10 cellular contexts compared by ENCODE assay signal in genomic region chr3:14959358-14959943, GRCh38. TPM values are rescaled to one million over a fixed set of nuclear protein-coding genes. Genes with fewer than 3 reads are reported as not detected.
DNase-seq lines count a peak whose midpoint lies in the region; ATAC-seq and TF ChIP-seq lines count a peak whose summit lies in the region.
"Had no signal": no experiment of that assay in that cellular context is flagged by ENCODE, and none has a peak within 500 bp of the region (broad histone marks: within the 10 kb centered on the region; RNA-seq: fewer than 3 reads in every experiment).

No MANE protein-coding gene starts in this region.

- CTCF ChIA-PET in activated CD8-positive, alpha-beta T cell treated with anti-CD3 and anti-CD28 coated beads for 36 hours (lab: Charles Lee), result no interaction called here

- no peak for TF ChIP-seq CTCF in HFFc6 (IDR thresholded peaks at IDR 0.05)
- no peak for TF ChIP-seq CTCF in activated CD8-positive, alpha-beta T cell treated with anti-CD3 and anti-CD28 coated beads for 36 hours (IDR thresholded peaks at IDR 0.05)
- TF ChIP-seq CTCF in nephron progenitor cell (IDR thresholded peaks at IDR 0.05), result no peak

- no peaks in the 10 kb centered on the region; the same call in 1 of the 2 replicates for H3K27me3 Mint-ChIP-seq in HFFc6 (ENCODE audit: insufficient read depth)
- H3K27me3 Mint-ChIP-seq in activated CD8-positive, alpha-beta T cell treated with anti-CD3 and anti-CD28 coated beads for 36 hours, result no peaks in the 10 kb centered on the region
- H3K27me3 Mint-ChIP-seq in nephron progenitor cell (ENCODE audit: low read depth, poor library complexity), result no peaks in the 10 kb centered on the region

- DNase-seq in HFFc6 (no peak), nephron progenitor cell (no peak), SHP77 treated with DMSO at 0.1 percent for 48 hours (lab: John Stamatoyannopoulos, UW) (no peak), A172 (ENCODE audit: low spot score) (no peak), Kasumi-1 (lab: John Stamatoyannopoulos, UW) (no peak)
- DNase-seq in activated CD8-positive, alpha-beta T cell treated with anti-CD3 and anti-CD28 coated beads for 36 hours, result peak; percentile 27
- DNase-seq: activated CD8-positive, alpha-beta memory T cell treated with anti-CD3 and anti-CD28 coated beads for 24 hours; NCI-H2081; substantia nigra had no signal

- H3K9me3 Mint-ChIP-seq in HFFc6, result no peaks in the 10 kb centered on the region
- H3K9me3 Mint-ChIP-seq in activated CD8-positive, alpha-beta T cell treated with anti-CD3 and anti-CD28 coated beads for 36 hours, result no peaks in the 10 kb centered on the region
- no peaks in the 10 kb centered on the region for H3K9me3 Mint-ChIP-seq in nephron progenitor cell

- POLR2A ChIA-PET in activated CD8-positive, alpha-beta T cell treated with anti-CD3 and anti-CD28 coated beads for 36 hours (lab: Charles Lee), result interaction anchor here (1.1 to 2.2 kb wide), 2 partner anchors 9 to 13 kb away, joined by 4 to 9 read pairs; partner anchors contain the start of gene NR2C2

- H3K4me3 Mint-ChIP-seq in HFFc6, result no peak overlapping the region
- peak overlapping the region; percentile 76 for H3K4me3 Mint-ChIP-seq in activated CD8-positive, alpha-beta T cell treated with anti-CD3 and anti-CD28 coated beads for 36 hours
- no peak overlapping the region for H3K4me3 Mint-ChIP-seq in nephron progenitor cell

- H3K4me1 Mint-ChIP-seq in HFFc6 (ENCODE audit: low read depth), result peaks cover 46% of the 10 kb centered on the region
- H3K4me1 Mint-ChIP-seq in activated CD8-positive, alpha-beta T cell treated with anti-CD3 and anti-CD28 coated beads for 36 hours (ENCODE audit: low read depth), result peaks cover 56% of the 10 kb centered on the region
- peaks cover 14% of the 10 kb centered on the region for H3K4me1 Mint-ChIP-seq in nephron progenitor cell

- H3K36me3 Mint-ChIP-seq in HFFc6 (ENCODE audit: low read depth) (peaks cover 5% of the 10 kb centered on the region; the same call in 1 of the 2 replicates), nephron progenitor cell (ENCODE audit: low read depth) (peaks cover 37% of the 10 kb centered on the region)
- peaks cover 15% of the 10 kb centered on the region for H3K36me3 Mint-ChIP-seq in activated CD8-positive, alpha-beta T cell treated with anti-CD3 and anti-CD28 coated beads for 36 hours (ENCODE audit: low read depth)

- intact Hi-C loops in activated CD8-positive, alpha-beta T cell treated with anti-CD3 and anti-CD28 coated beads for 36 hours (cut with micrococcal nuclease), result no loop called here

- 0 out of 2 replicates have a peak overlapping the region, but pooled peaks have one; percentile 13 for H3K27ac Mint-ChIP-seq in HFFc6
- H3K27ac Mint-ChIP-seq in activated CD8-positive, alpha-beta T cell treated with anti-CD3 and anti-CD28 coated beads for 36 hours, result peak overlapping the region; percentile 89
- H3K27ac Mint-ChIP-seq in nephron progenitor cell, result peak overlapping the region; percentile 6

- peak; percentile 52 for ATAC-seq in GM18502 (IDR thresholded peaks at IDR 0.05; ENCODE audit: poor library complexity, unreplicated experiment)
- ATAC-seq in activated CD8-positive, alpha-beta T cell treated with anti-CD3 and anti-CD28 coated beads for 36 hours, result peak; percentile 77

RNA-seq across cellular contexts. Expression of gene NR2C2, which starts 12.1 kb away (rescaled TPM):
- 10 to 100 TPM; 23.7 to 35.2 (median 28.6) TPM for total RNA-seq in HFFc6 (2021; fragmentation: NEBNext Ultra II Directional; extraction: Animal tissue kit (Norgen Biotek cat#: 25700))
- 10 to 100 TPM; 47.1 to 47.4 TPM for total RNA-seq in activated CD8-positive, alpha-beta T cell treated with anti-CD3 and anti-CD28 coated beads for 36 hours
- total RNA-seq in A172 (2014; rRNA removed; shearing (Covaris generic)), result 20.3 and 24.4 TPM in 2 replicates

Comparison
In these comparisons a context has a peak if more than half of its experiments do, and no peak if none do; other contexts are left out.
1. H3K27ac Mint-ChIP-seq: peak in every context shown above with its lines; median percentile 89 in activated CD8-positive, alpha-beta T cell treated with anti-CD3 and anti-CD28 coated beads for 36 hours; 13 in HFFc6; 6 in nephron progenitor cell.